Comparison of ENCODE assay signal across 8 cellular contexts in genomic region chr15:50247819-50248650, GRCh38. TPM values are rescaled to one million over a fixed set of nuclear protein-coding genes. Genes with fewer than 3 reads are reported as not detected.
DNase-seq lines count a peak whose midpoint lies in the region; ATAC-seq, FAIRE-seq and TF ChIP-seq lines count a peak whose summit lies in the region.

No MANE protein-coding gene starts in this region.

- H3K4me1 Mint-ChIP-seq in activated T-cell treated with anti-CD3 and anti-CD28 coated beads, Interleukin-2, amount 50 U/mL, for 4 hours (ENCODE audit: low read depth) = peaks cover 28% of the 10 kb centered on the region
- peaks cover 23% of the 10 kb centered on the region for H3K4me1 Mint-ChIP-seq in mesothelial cell of epicardium

- peaks cover 2% of the 10 kb centered on the region for H3K27me3 Mint-ChIP-seq in activated T-cell treated with anti-CD3 and anti-CD28 coated beads, Interleukin-2, amount 50 U/mL, for 4 hours (ENCODE audit: low read depth)
- H3K27me3 Mint-ChIP-seq in mesothelial cell of epicardium (ENCODE audit: low read depth) = peaks cover 4% of the 10 kb centered on the region

- H3K4me1 ChIP-seq in KMS-11 (ENCODE audit: low read depth, poor library complexity, severe bottlenecking) = no peaks in the 10 kb centered on the region

- peak overlapping the region; percentile 50 for H3K4me3 Mint-ChIP-seq in activated T-cell treated with anti-CD3 and anti-CD28 coated beads, Interleukin-2, amount 50 U/mL, for 4 hours
- H3K4me3 Mint-ChIP-seq in mesothelial cell of epicardium = no peak overlapping the region

- no peaks in the 10 kb centered on the region for H3K36me3 Mint-ChIP-seq in activated T-cell treated with anti-CD3 and anti-CD28 coated beads, Interleukin-2, amount 50 U/mL, for 4 hours (ENCODE audit: insufficient read depth)
- H3K36me3 Mint-ChIP-seq in mesothelial cell of epicardium = no peaks in the 10 kb centered on the region

- no peak overlapping the region for H3K9ac ChIP-seq in KMS-11

- no peaks in the 10 kb centered on the region for H4K20me1 ChIP-seq in KMS-11 (ENCODE audit: insufficient read depth)

- no peak for FAIRE-seq in GM12892 (lab: Jason Lieb, UNC)

- peak overlapping the region; percentile 23 for H3K27ac Mint-ChIP-seq in mesothelial cell of epicardium

- H3K79me2 ChIP-seq in KMS-11 (ENCODE audit: insufficient read depth, low read depth) = no peaks in the 10 kb centered on the region

- TF ChIP-seq CTCF in KMS-11 (conservative IDR thresholded peaks at IDR 0.05; ENCODE audit: low read depth, low read length) (no peak), mesothelial cell of epicardium (IDR thresholded peaks at IDR 0.05; ENCODE audit: unreplicated experiment) (no peak)

- no peaks in the 10 kb centered on the region for H3K9me3 Mint-ChIP-seq in activated T-cell treated with anti-CD3 and anti-CD28 coated beads, Interleukin-2, amount 50 U/mL, for 4 hours
- H3K9me3 Mint-ChIP-seq in mesothelial cell of epicardium = no peaks in the 10 kb centered on the region

- peak overlapping the region; percentile 15; the same call in 1 of the 2 replicates for H2AFZ ChIP-seq in KMS-11 (ENCODE audit: low read depth)

- H3K36me3 ChIP-seq in KMS-11 (ENCODE audit: insufficient read depth) = no peaks in the 10 kb centered on the region

- H3K27me3 ChIP-seq in KMS-11 (ENCODE audit: insufficient read depth, low read depth) = no peaks in the 10 kb centered on the region

- DNase-seq in GM12892 (ENCODE audit: insufficient read length) (peak; percentile 28), mesothelial cell of epicardium (ENCODE audit: low spot score in 2 of 2, unreplicated experiment in 2 of 2) (peak in 1 of 2 experiments; percentile 46), HCEC 1CT (no peak), NCI-H2081 (lab: John Stamatoyannopoulos, UW) (no peak)
- no peak for DNase-seq in activated T-cell treated with anti-CD3 and anti-CD28 coated beads, Interleukin-2, amount 50 U/mL, for 4 hours

- no peak overlapping the region for H3K4me2 ChIP-seq in KMS-11

- no peak overlapping the region for H3K4me3 ChIP-seq in KMS-11 (IDR thresholded peaks at IDR 0.05; ENCODE audit: insufficient read depth, low read depth, low read length)

- no peak for TF ChIP-seq POLR2A in GM12892 (IDR thresholded peaks at IDR 0.05; ENCODE audit: low read depth, low read length)

- no peak overlapping the region for H3K27ac ChIP-seq in KMS-11

- ATAC-seq in GM21576 (IDR thresholded peaks at IDR 0.05; ENCODE audit: unreplicated experiment) = peak; percentile 99
- ATAC-seq in activated T-cell treated with anti-CD3 and anti-CD28 coated beads, Interleukin-2, amount 50 U/mL, for 4 hours = peak; percentile 52 to 90
- no peak for ATAC-seq in SK-N-SH treated with all-trans-retinoic acid at 6 μM for 48 hours

TF ChIP-seq in SK-N-SH treated with all-trans-retinoic acid at 6 μM for 48 hours, 23 proteins besides CTCF, POLR2A, EP300 and RAD21:
- no peak for TF ChIP-seq BACH2 (CRISPR knock-in tag; IDR thresholded peaks at IDR 0.05; ENCODE audit: borderline replicate concordance)
- TF ChIP-seq ZNF565 (CRISPR knock-in tag; conservative IDR thresholded peaks at IDR 0.05; ENCODE audit: low read depth) = no peak
- TF ChIP-seq, protein P1, sequence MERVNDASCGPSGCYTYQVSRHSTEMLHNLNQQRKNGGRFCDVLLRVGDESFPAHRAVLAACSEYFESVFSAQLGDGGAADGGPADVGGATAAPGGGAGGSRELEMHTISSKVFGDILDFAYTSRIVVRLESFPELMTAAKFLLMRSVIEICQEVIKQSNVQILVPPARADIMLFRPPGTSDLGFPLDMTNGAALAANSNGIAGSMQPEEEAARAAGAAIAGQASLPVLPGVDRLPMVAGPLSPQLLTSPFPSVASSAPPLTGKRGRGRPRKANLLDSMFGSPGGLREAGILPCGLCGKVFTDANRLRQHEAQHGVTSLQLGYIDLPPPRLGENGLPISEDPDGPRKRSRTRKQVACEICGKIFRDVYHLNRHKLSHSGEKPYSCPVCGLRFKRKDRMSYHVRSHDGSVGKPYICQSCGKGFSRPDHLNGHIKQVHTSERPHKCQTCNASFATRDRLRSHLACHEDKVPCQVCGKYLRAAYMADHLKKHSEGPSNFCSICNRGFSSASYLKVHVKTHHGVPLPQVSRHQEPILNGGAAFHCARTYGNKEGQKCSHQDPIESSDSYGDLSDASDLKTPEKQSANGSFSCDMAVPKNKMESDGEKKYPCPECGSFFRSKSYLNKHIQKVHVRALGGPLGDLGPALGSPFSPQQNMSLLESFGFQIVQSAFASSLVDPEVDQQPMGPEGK (CRISPR knock-in tag; IDR thresholded peaks at IDR 0.05; ENCODE audit: borderline replicate concordance) = no peak
- TF ChIP-seq TOX (CRISPR knock-in tag; IDR thresholded peaks at IDR 0.05; ENCODE audit: borderline replicate concordance) = no peak
- no peak for TF ChIP-seq TCF4 (CRISPR knock-in tag; IDR thresholded peaks at IDR 0.05; ENCODE audit: borderline replicate concordance)
- no peak for TF ChIP-seq ISL1 (CRISPR knock-in tag; IDR thresholded peaks at IDR 0.05)
- TF ChIP-seq RARB (CRISPR knock-in tag; IDR thresholded peaks at IDR 0.05) = no peak
- TF ChIP-seq PPARA (CRISPR knock-in tag; IDR thresholded peaks at IDR 0.05; ENCODE audit: borderline replicate concordance) = no peak
- TF ChIP-seq, protein P2, sequence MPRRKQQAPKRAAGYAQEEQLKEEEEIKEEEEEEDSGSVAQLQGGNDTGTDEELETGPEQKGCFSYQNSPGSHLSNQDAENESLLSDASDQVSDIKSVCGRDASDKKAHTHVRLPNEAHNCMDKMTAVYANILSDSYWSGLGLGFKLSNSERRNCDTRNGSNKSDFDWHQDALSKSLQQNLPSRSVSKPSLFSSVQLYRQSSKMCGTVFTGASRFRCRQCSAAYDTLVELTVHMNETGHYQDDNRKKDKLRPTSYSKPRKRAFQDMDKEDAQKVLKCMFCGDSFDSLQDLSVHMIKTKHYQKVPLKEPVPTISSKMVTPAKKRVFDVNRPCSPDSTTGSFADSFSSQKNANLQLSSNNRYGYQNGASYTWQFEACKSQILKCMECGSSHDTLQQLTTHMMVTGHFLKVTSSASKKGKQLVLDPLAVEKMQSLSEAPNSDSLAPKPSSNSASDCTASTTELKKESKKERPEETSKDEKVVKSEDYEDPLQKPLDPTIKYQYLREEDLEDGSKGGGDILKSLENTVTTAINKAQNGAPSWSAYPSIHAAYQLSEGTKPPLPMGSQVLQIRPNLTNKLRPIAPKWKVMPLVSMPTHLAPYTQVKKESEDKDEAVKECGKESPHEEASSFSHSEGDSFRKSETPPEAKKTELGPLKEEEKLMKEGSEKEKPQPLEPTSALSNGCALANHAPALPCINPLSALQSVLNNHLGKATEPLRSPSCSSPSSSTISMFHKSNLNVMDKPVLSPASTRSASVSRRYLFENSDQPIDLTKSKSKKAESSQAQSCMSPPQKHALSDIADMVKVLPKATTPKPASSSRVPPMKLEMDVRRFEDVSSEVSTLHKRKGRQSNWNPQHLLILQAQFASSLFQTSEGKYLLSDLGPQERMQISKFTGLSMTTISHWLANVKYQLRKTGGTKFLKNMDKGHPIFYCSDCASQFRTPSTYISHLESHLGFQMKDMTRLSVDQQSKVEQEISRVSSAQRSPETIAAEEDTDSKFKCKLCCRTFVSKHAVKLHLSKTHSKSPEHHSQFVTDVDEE (CRISPR knock-in tag; IDR thresholded peaks at IDR 0.05) = no peak

RNA-seq across cellular contexts. Expression of gene HDC, which starts 17.5 kb away (rescaled TPM):
- polyA plus RNA-seq in GM12892 (2012; ENCODE audit: missing spikeins) = not detected
- 1 to 10 TPM in 1 of 3 donors, under 1 TPM in 2; 0.29 to 1.5 (median 0.71) TPM for total RNA-seq in activated T-cell treated with anti-CD3 and anti-CD28 coated beads, Interleukin-2, amount 50 U/mL, for 4 hours
- not detected in 3 replicates for total RNA-seq in mesothelial cell of epicardium
